Comparison of ENCODE assay signal across 8 cellular contexts in genomic region chr2:66432801-66433694, GRCh38. TPM values are rescaled to one million over a fixed set of nuclear protein-coding genes. Genes with fewer than 3 reads are reported as not detected.
DNase-seq lines count a peak whose midpoint lies in the region; ATAC-seq and TF ChIP-seq lines count a peak whose summit lies in the region.

No MANE protein-coding gene starts in this region.

- H3K27me3 ChIP-seq in foreskin keratinocyte: peaks cover 5% of the 10 kb centered on the region

- intact Hi-C loops in activated T-helper 2 cell treated with anti-CD3 and anti-CD28 coated beads, Interferon-gamma antibody, Interleukin-2, Interleukin-4, amounts not matched to agents 10 μg/mL and 5 μg/mL and 100 μg/mL, durations not matched to agents 14 hours and 24 hours and 36 hours (cut with micrococcal nuclease): loop anchor here (2.0 kb wide), 1 partner anchor 144 kb away; no protein-coding TSS in a partner anchor

- under 1% methylated on average over 51 of the region's 51 CpGs for WGBS in urinary bladder

- peaks cover 3% of the 10 kb centered on the region for H3K36me3 Mint-ChIP-seq in activated T-helper 2 cell treated with anti-CD3 and anti-CD28 coated beads, Interferon-gamma antibody, Interleukin-2, Interleukin-4, amounts not matched to agents 10 μg/mL and 5 μg/mL and 100 μg/mL, durations not matched to agents 14 hours and 24 hours and 36 hours (ENCODE audit: low read depth)

- peak overlapping the region; percentile 62 for H3K4me3 ChIP-seq in urinary bladder (ENCODE audit: low read depth, low read length)

- peak overlapping the region; percentile 73 for H3K27ac ChIP-seq in foreskin keratinocyte
- peak overlapping the region; percentile 91 for H3K27ac ChIP-seq in urinary bladder (ENCODE audit: low read depth)

- H3K27ac Mint-ChIP-seq in activated T-helper 2 cell treated with anti-CD3 and anti-CD28 coated beads, Interferon-gamma antibody, Interleukin-2, Interleukin-4, amounts not matched to agents 10 μg/mL and 5 μg/mL and 100 μg/mL, durations not matched to agents 14 hours and 24 hours and 36 hours: no peak overlapping the region

- H3K36me3 ChIP-seq in urinary bladder (ENCODE audit: insufficient read depth): no peaks in the 10 kb centered on the region

- no peaks in the 10 kb centered on the region for H3K9me3 Mint-ChIP-seq in activated T-helper 2 cell treated with anti-CD3 and anti-CD28 coated beads, Interferon-gamma antibody, Interleukin-2, Interleukin-4, amounts not matched to agents 10 μg/mL and 5 μg/mL and 100 μg/mL, durations not matched to agents 14 hours and 24 hours and 36 hours

- peak overlapping the region; percentile 70 for H3K4me3 Mint-ChIP-seq in activated T-helper 2 cell treated with anti-CD3 and anti-CD28 coated beads, Interferon-gamma antibody, Interleukin-2, Interleukin-4, amounts not matched to agents 10 μg/mL and 5 μg/mL and 100 μg/mL, durations not matched to agents 14 hours and 24 hours and 36 hours (ENCODE audit: low read depth)

- peaks cover 86% of the 10 kb centered on the region for H3K27me3 Mint-ChIP-seq in activated T-helper 2 cell treated with anti-CD3 and anti-CD28 coated beads, Interferon-gamma antibody, Interleukin-2, Interleukin-4, amounts not matched to agents 10 μg/mL and 5 μg/mL and 100 μg/mL, durations not matched to agents 14 hours and 24 hours and 36 hours (ENCODE audit: low read depth)

- ATAC-seq in foreskin keratinocyte (peak; percentile 72), HG03342 (IDR thresholded peaks at IDR 0.05; ENCODE audit: unreplicated experiment) (no peak)

- no peaks in the 10 kb centered on the region for H3K4me1 ChIP-seq in foreskin keratinocyte
- no peaks in the 10 kb centered on the region for H3K4me1 ChIP-seq in urinary bladder (ENCODE audit: insufficient read depth)

- peaks cover 21% of the 10 kb centered on the region for H3K4me1 Mint-ChIP-seq in activated T-helper 2 cell treated with anti-CD3 and anti-CD28 coated beads, Interferon-gamma antibody, Interleukin-2, Interleukin-4, amounts not matched to agents 10 μg/mL and 5 μg/mL and 100 μg/mL, durations not matched to agents 14 hours and 24 hours and 36 hours (ENCODE audit: low read depth)

- DNase-seq in A172 (ENCODE audit: low spot score): peak; percentile 88
- peak; percentile 95 for DNase-seq in GM04504 (ENCODE audit: low read depth)
- DNase-seq in NCI-H2227 (lab: John Stamatoyannopoulos, UW; ENCODE audit: unreplicated experiment): peak; percentile 97
- DNase-seq in activated T-helper 2 cell treated with anti-CD3 and anti-CD28 coated beads, Interferon-gamma antibody, Interleukin-2, Interleukin-4, amounts not matched to agents 10 μg/mL and 5 μg/mL and 100 μg/mL, durations not matched to agents 14 hours and 24 hours and 36 hours (ENCODE audit: low spot score): no peak
- DNase-seq in foreskin keratinocyte: peak; percentile 89 to 93
- DNase-seq in myocyte (ENCODE audit: low read depth): peak; percentile 97

- TF ChIP-seq CTCF in foreskin keratinocyte (conservative IDR thresholded peaks at IDR 0.05): peak; percentile 10

RNA-seq across cellular contexts. Expression of gene MEIS1, which starts 1.9 kb away (rescaled TPM):
- 29.0 and 30.1 TPM in 2 replicates for total RNA-seq in A172 (2014; rRNA removed; shearing (Covaris generic))
- not detected in 2 replicates for total RNA-seq in activated T-helper 2 cell treated with anti-CD3 and anti-CD28 coated beads, Interferon-gamma antibody, Interleukin-2, Interleukin-4, amounts not matched to agents 10 μg/mL and 5 μg/mL and 100 μg/mL, durations not matched to agents 14 hours and 24 hours and 36 hours
- total RNA-seq in foreskin keratinocyte (9.0 and 9.2 TPM in 2 replicates), myocyte (2.2 and 3.2 TPM in 2 replicates), urinary bladder (213 TPM)
- polyA plus RNA-seq in foreskin keratinocyte (3.2 and 5.0 TPM in 2 replicates), urinary bladder (46.5 TPM)
- 2.2 TPM for polyA plus RNA-seq in myocyte (2012)
